ENCODE assay signal across 21 cellular contexts in the genomic region with DNA sequence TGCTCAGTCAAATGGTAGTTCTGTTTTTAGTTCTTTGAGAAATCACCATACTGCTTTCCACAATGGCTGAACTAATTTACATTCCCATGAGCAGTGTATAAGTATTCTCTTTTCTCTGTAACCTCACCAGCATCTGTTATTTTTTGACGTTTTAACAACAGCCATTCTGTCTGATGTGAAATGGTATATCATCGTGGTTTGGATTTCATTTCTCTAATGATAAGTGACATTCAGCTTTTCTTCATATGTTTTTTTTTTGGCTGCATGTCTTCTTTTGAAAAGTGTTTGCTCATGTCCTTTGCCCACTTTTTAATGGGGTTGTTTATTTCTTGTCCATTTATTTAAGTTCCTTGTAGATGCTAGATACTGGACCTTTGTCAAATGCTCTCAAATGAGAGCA. TPM values are rescaled to one million over a fixed set of nuclear protein-coding genes. Genes with fewer than 3 reads are reported as not detected.
DNase-seq lines count a peak whose midpoint lies in the region; ATAC-seq, FAIRE-seq and TF ChIP-seq lines count a peak whose summit lies in the region.
"Had no signal": no experiment of that assay in that cellular context is flagged by ENCODE, and none has a peak within 500 bp of the region (broad histone marks: within the 10 kb centered on the region; RNA-seq: fewer than 3 reads in every experiment).

No MANE protein-coding gene starts in this region.

- TF ChIP-seq EP300 in sigmoid colon (IDR thresholded peaks at IDR 0.05), result no peak

- intact Hi-C loops in sigmoid colon (cut with DNase I), result no loop called here

- peak; percentile 83 for ATAC-seq in SK-N-SH treated with all-trans-retinoic acid at 6 μM for 48 hours
- ATAC-seq in HG03460 (IDR thresholded peaks at IDR 0.05; ENCODE audit: unreplicated experiment), result no peak
- ATAC-seq in GM19467 (IDR thresholded peaks at IDR 0.05; ENCODE audit: unreplicated experiment), result no peak
- ATAC-seq: CD8-positive, alpha-beta T cell had no signal

- TF ChIP-seq CTCF in sigmoid colon (IDR thresholded peaks at IDR 0.05), result no peak

- DNase-seq in GM19239 (ENCODE audit: insufficient read length, low spot score), result no peak
- peak; percentile 16 for DNase-seq in dedifferentiated amniotic fluid mesenchymal stem cell (ENCODE audit: extremely low spot score)
- DNase-seq in fibroblast of peridontal ligament (ENCODE audit: extremely low read depth), result peak; percentile 34
- DNase-seq in substantia nigra (lab: John Stamatoyannopoulos, UW), result no peak
- DNase-seq in sigmoid colon, result no peak
- DNase-seq: Caco-2; CD4-positive, CD25-positive, alpha-beta regulatory T cell; CD8-positive, alpha-beta T cell; DMS153; DND-41; GOT3; H7; HCEC 1CT had no signal

- H3K27me3 ChIP-seq in sigmoid colon, result no peaks in the 10 kb centered on the region
- H3K27me3 ChIP-seq: BLaER1 had no signal

- no peak for TF ChIP-seq POLR2A in sigmoid colon (IDR thresholded peaks at IDR 0.05)

- no peaks in the 10 kb centered on the region for H3K9me3 ChIP-seq in sigmoid colon
- H3K9me3 ChIP-seq: BLaER1, Caco-2 had no signal

- H3K4me3 ChIP-seq in sigmoid colon, result no peak overlapping the region
- H3K4me3 ChIP-seq: BLaER1 had no signal

- H3K27ac ChIP-seq in substantia nigra (ENCODE audit: low read depth, low read length, poor library complexity, severe bottlenecking) (no peak overlapping the region), sigmoid colon (no peak overlapping the region)
- H3K27ac ChIP-seq: 22Rv1, BLaER1, C4-2B had no signal

- WGBS in sigmoid colon, 2 donors, result 78 to 84% methylated on average over 2 of the region's 2 CpGs

- no peaks in the 10 kb centered on the region for H3K4me1 ChIP-seq in sigmoid colon
- H3K4me1 ChIP-seq: BLaER1, Caco-2 had no signal

- no peaks in the 10 kb centered on the region for H3K36me3 ChIP-seq in sigmoid colon
- H3K36me3 ChIP-seq: BLaER1 had no signal

- FAIRE-seq in GM19239 (lab: Jason Lieb, UNC), result peak; percentile 59
- FAIRE-seq: A204.1, G401.6 had no signal

TF ChIP-seq in SK-N-SH treated with all-trans-retinoic acid at 6 μM for 48 hours, 23 proteins besides CTCF, POLR2A, EP300 and RAD21:
- TF ChIP-seq ESRRG (CRISPR knock-in tag; IDR thresholded peaks at IDR 0.05) (no peak), SNAI2 (CRISPR knock-in tag; IDR thresholded peaks at IDR 0.05) (no peak), ZFP3 (CRISPR knock-in tag; IDR thresholded peaks at IDR 0.05) (no peak), ARNTL (CRISPR knock-in tag; IDR thresholded peaks at IDR 0.05; ENCODE audit: borderline replicate concordance, low read depth) (no peak), ZC3H10 (CRISPR knock-in tag; IDR thresholded peaks at IDR 0.05) (no peak), ISL1 (CRISPR knock-in tag; IDR thresholded peaks at IDR 0.05) (no peak), GLIS3 (CRISPR knock-in tag; IDR thresholded peaks at IDR 0.05) (no peak), RARB (CRISPR knock-in tag; IDR thresholded peaks at IDR 0.05) (no peak), TOX (CRISPR knock-in tag; IDR thresholded peaks at IDR 0.05; ENCODE audit: borderline replicate concordance) (no peak), PPARA (CRISPR knock-in tag; IDR thresholded peaks at IDR 0.05; ENCODE audit: borderline replicate concordance) (no peak), CSDC2 (CRISPR knock-in tag; IDR thresholded peaks at IDR 0.05) (no peak), OSR1 (CRISPR knock-in tag; IDR thresholded peaks at IDR 0.05) (no peak), TCF4 (CRISPR knock-in tag; IDR thresholded peaks at IDR 0.05; ENCODE audit: borderline replicate concordance) (no peak), ZNF8 (CRISPR knock-in tag; IDR thresholded peaks at IDR 0.05) (no peak), ZFP30 (CRISPR knock-in tag; IDR thresholded peaks at IDR 0.05) (no peak)
- TF ChIP-seq, protein P1, sequence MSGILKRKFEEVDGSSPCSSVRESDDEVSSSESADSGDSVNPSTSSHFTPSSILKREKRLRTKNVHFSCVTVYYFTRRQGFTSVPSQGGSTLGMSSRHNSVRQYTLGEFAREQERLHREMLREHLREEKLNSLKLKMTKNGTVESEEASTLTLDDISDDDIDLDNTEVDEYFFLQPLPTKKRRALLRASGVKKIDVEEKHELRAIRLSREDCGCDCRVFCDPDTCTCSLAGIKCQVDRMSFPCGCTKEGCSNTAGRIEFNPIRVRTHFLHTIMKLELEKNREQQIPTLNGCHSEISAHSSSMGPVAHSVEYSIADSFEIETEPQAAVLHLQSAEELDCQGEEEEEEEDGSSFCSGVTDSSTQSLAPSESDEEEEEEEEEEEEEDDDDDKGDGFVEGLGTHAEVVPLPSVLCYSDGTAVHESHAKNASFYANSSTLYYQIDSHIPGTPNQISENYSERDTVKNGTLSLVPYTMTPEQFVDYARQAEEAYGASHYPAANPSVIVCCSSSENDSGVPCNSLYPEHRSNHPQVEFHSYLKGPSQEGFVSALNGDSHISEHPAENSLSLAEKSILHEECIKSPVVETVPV (CRISPR knock-in tag; IDR thresholded peaks at IDR 0.05), result no peak
- TF ChIP-seq, protein P2, sequence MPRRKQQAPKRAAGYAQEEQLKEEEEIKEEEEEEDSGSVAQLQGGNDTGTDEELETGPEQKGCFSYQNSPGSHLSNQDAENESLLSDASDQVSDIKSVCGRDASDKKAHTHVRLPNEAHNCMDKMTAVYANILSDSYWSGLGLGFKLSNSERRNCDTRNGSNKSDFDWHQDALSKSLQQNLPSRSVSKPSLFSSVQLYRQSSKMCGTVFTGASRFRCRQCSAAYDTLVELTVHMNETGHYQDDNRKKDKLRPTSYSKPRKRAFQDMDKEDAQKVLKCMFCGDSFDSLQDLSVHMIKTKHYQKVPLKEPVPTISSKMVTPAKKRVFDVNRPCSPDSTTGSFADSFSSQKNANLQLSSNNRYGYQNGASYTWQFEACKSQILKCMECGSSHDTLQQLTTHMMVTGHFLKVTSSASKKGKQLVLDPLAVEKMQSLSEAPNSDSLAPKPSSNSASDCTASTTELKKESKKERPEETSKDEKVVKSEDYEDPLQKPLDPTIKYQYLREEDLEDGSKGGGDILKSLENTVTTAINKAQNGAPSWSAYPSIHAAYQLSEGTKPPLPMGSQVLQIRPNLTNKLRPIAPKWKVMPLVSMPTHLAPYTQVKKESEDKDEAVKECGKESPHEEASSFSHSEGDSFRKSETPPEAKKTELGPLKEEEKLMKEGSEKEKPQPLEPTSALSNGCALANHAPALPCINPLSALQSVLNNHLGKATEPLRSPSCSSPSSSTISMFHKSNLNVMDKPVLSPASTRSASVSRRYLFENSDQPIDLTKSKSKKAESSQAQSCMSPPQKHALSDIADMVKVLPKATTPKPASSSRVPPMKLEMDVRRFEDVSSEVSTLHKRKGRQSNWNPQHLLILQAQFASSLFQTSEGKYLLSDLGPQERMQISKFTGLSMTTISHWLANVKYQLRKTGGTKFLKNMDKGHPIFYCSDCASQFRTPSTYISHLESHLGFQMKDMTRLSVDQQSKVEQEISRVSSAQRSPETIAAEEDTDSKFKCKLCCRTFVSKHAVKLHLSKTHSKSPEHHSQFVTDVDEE (CRISPR knock-in tag; IDR thresholded peaks at IDR 0.05), result no peak
- TF ChIP-seq, protein P3, sequence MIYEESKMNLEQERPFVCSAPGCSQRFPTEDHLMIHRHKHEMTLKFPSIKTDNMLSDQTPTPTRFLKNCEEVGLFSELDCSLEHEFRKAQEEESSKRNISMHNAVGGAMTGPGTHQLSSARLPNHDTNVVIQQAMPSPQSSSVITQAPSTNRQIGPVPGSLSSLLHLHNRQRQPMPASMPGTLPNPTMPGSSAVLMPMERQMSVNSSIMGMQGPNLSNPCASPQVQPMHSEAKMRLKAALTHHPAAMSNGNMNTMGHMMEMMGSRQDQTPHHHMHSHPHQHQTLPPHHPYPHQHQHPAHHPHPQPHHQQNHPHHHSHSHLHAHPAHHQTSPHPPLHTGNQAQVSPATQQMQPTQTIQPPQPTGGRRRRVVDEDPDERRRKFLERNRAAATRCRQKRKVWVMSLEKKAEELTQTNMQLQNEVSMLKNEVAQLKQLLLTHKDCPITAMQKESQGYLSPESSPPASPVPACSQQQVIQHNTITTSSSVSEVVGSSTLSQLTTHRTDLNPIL (CRISPR knock-in tag; IDR thresholded peaks at IDR 0.05; ENCODE audit: low read depth), result no peak
- TF ChIP-seq, protein P4, sequence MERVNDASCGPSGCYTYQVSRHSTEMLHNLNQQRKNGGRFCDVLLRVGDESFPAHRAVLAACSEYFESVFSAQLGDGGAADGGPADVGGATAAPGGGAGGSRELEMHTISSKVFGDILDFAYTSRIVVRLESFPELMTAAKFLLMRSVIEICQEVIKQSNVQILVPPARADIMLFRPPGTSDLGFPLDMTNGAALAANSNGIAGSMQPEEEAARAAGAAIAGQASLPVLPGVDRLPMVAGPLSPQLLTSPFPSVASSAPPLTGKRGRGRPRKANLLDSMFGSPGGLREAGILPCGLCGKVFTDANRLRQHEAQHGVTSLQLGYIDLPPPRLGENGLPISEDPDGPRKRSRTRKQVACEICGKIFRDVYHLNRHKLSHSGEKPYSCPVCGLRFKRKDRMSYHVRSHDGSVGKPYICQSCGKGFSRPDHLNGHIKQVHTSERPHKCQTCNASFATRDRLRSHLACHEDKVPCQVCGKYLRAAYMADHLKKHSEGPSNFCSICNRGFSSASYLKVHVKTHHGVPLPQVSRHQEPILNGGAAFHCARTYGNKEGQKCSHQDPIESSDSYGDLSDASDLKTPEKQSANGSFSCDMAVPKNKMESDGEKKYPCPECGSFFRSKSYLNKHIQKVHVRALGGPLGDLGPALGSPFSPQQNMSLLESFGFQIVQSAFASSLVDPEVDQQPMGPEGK (CRISPR knock-in tag; IDR thresholded peaks at IDR 0.05; ENCODE audit: borderline replicate concordance), result no peak

RNA-seq across cellular contexts. Expression of a gene that starts 58.8 kb away (rescaled TPM):
- 10 to 100 TPM; 23.3 to 32.1 (median 25.0) TPM for total RNA-seq in sigmoid colon
- 10 to 100 TPM in 1 of 3 donors, 1 to 10 TPM in 2; 3.7 to 25.8 (median 6.0) TPM for polyA plus RNA-seq in sigmoid colon

Comparison
In these comparisons a context has a peak if more than half of its experiments do, and no peak if none do; other contexts are left out.
1. DNase-seq: peak in dedifferentiated amniotic fluid mesenchymal stem cell (single experiment) and fibroblast of peridontal ligament (single experiment); none in GM19239 (single experiment), substantia nigra (0 of 49) and sigmoid colon (single experiment).